1 cellular context compared by ENCODE assay signal in the genomic region with DNA sequence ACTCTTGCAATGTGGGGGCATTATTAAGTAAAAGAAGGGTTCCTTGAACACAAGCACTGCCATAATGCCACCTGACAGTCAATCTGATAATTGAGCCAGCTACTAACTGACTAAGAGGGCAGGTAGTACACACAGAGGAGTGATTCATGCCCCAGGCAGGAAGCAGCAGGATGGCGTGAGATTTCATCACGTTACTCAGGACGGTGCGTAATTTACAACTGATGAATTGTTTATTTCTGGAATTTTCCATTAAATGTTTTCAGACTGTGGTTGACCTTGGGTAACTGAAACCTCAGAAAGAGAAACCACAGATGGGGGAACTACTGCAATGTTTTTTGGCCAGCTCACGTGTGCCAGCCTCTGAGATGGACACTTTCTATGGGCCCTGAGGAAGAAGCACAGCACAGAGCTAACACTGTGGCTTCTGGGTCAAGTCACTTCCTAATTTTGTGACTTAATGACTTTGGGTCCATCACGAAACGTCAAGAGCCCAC.
TF ChIP-seq lines count a peak whose summit lies in the region.

No MANE protein-coding gene starts in this region.

TF ChIP-seq in HepG2, 621 proteins besides CTCF, POLR2A, EP300 and RAD21 (continues in another document):
- no peak for TF ChIP-seq ZNF605 (CRISPR knock-in tag; IDR thresholded peaks at IDR 0.05)
- 0 out of 2 replicates have a peak, but pooled peaks have one; percentile 31 for TF ChIP-seq ZNF331 (CRISPR knock-in tag; IDR thresholded peaks at IDR 0.05)
- no peak for TF ChIP-seq HMGA1 (CRISPR knock-in tag; conservative IDR thresholded peaks at IDR 0.05)
- no peak for TF ChIP-seq GABPA (IDR thresholded peaks at IDR 0.05; ENCODE audit: low read depth, low read length)
- TF ChIP-seq GABPA (CRISPR knock-in tag; IDR thresholded peaks at IDR 0.05; ENCODE audit: low read depth), result peak; percentile 59
- no peak for TF ChIP-seq FOXP1 (IDR thresholded peaks at IDR 0.05)
- TF ChIP-seq FOXP1 (CRISPR knock-in tag; IDR thresholded peaks at IDR 0.05), result peak; percentile 7; the same call in 1 of the 2 replicates
- TF ChIP-seq BHLHE40 (IDR thresholded peaks at IDR 0.05; ENCODE audit: low read length), result peak; percentile 59; the same call in 1 of the 2 replicates
- TF ChIP-seq HMG20A (CRISPR knock-in tag; IDR thresholded peaks at IDR 0.05; ENCODE audit: borderline replicate concordance), result peak; percentile 39; the same call in 1 of the 2 replicates
- TF ChIP-seq MED1 (CRISPR knock-in tag; IDR thresholded peaks at IDR 0.05), result peak; percentile 15; the same call in 1 of the 2 replicates
- no peak for TF ChIP-seq PCBP1 (IDR thresholded peaks at IDR 0.05; ENCODE audit: borderline replicate concordance, low read depth, low read length)
- no peak for TF ChIP-seq ZNF136 (CRISPR knock-in tag; IDR thresholded peaks at IDR 0.05; ENCODE audit: low read depth)
- peak; percentile 69 for TF ChIP-seq ATF3 (CRISPR knock-in tag; IDR thresholded peaks at IDR 0.05)
- TF ChIP-seq FOSL1 (CRISPR knock-in tag; IDR thresholded peaks at IDR 0.05; ENCODE audit: borderline replicate concordance), result no peak
- no peak for TF ChIP-seq FOXA1 (IDR thresholded peaks at IDR 0.05)
- 0 out of 2 replicates have a peak, but pooled peaks have one; percentile 9 for TF ChIP-seq FOXA1 (CRISPR knock-in tag; IDR thresholded peaks at IDR 0.05)
- TF ChIP-seq ZNF879 (CRISPR knock-in tag; IDR thresholded peaks at IDR 0.05), result no peak
- TF ChIP-seq DZIP1 (CRISPR knock-in tag; IDR thresholded peaks at IDR 0.05), result no peak
- TF ChIP-seq SOX6 (IDR thresholded peaks at IDR 0.05), result no peak
- peak; percentile 17; the same call in 1 of the 2 replicates for TF ChIP-seq SOX6 (CRISPR knock-in tag; IDR thresholded peaks at IDR 0.05)
- no peak for TF ChIP-seq ZBTB7B (CRISPR knock-in tag; IDR thresholded peaks at IDR 0.05)
- TF ChIP-seq, protein P1, sequence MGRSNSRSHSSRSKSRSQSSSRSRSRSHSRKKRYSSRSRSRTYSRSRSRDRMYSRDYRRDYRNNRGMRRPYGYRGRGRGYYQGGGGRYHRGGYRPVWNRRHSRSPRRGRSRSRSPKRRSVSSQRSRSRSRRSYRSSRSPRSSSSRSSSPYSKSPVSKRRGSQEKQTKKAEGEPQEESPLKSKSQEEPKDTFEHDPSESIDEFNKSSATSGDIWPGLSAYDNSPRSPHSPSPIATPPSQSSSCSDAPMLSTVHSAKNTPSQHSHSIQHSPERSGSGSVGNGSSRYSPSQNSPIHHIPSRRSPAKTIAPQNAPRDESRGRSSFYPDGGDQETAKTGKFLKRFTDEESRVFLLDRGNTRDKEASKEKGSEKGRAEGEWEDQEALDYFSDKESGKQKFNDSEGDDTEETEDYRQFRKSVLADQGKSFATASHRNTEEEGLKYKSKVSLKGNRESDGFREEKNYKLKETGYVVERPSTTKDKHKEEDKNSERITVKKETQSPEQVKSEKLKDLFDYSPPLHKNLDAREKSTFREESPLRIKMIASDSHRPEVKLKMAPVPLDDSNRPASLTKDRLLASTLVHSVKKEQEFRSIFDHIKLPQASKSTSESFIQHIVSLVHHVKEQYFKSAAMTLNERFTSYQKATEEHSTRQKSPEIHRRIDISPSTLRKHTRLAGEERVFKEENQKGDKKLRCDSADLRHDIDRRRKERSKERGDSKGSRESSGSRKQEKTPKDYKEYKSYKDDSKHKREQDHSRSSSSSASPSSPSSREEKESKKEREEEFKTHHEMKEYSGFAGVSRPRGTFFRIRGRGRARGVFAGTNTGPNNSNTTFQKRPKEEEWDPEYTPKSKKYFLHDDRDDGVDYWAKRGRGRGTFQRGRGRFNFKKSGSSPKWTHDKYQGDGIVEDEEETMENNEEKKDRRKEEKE (IDR thresholded peaks at IDR 0.05), result no peak
- no peak for TF ChIP-seq ZSCAN30 (CRISPR knock-in tag; IDR thresholded peaks at IDR 0.05)
- TF ChIP-seq ELF3 (CRISPR knock-in tag; IDR thresholded peaks at IDR 0.05), result 0 out of 2 replicates have a peak, but pooled peaks have one; percentile 16
- TF ChIP-seq ATF7-NPFF (CRISPR knock-in tag; IDR thresholded peaks at IDR 0.05; ENCODE audit: low read depth), result no peak
- TF ChIP-seq FOSL2 (CRISPR knock-in tag; IDR thresholded peaks at IDR 0.05), result peak; percentile 98
- TF ChIP-seq POGK (CRISPR knock-in tag; conservative IDR thresholded peaks at IDR 0.05), result no peak
- TF ChIP-seq, protein P2, sequence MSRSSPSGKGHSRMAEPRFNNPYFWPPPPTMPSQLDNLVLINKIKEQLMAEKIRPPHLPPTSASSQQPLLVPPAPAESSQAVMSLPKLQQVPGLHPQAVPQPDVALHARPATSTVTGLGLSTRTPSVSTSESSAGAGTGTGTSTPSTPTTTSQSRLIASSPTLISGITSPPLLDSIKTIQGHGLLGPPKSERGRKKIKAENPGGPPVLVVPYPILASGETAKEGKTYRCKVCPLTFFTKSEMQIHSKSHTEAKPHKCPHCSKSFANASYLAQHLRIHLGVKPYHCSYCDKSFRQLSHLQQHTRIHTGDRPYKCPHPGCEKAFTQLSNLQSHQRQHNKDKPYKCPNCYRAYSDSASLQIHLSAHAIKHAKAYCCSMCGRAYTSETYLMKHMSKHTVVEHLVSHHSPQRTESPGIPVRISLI (CRISPR knock-in tag; IDR thresholded peaks at IDR 0.05; ENCODE audit: borderline replicate concordance), result no peak
- peak; percentile 25; the same call in 1 of the 2 replicates for TF ChIP-seq FOXK1 (CRISPR knock-in tag; IDR thresholded peaks at IDR 0.05; ENCODE audit: borderline replicate concordance, low read depth)
- TF ChIP-seq CAMTA2 (CRISPR knock-in tag; IDR thresholded peaks at IDR 0.05; ENCODE audit: borderline replicate concordance), result no peak
- peak; percentile 63; the same call in 1 of the 2 replicates for TF ChIP-seq ETV5 (CRISPR knock-in tag; IDR thresholded peaks at IDR 0.05; ENCODE audit: borderline replicate concordance)
- TF ChIP-seq CEBPB (IDR thresholded peaks at IDR 0.05; ENCODE audit: borderline replicate concordance, low read depth, low read length), result peak; percentile 56; the same call in 1 of the 2 replicates
- TF ChIP-seq, protein P3, sequence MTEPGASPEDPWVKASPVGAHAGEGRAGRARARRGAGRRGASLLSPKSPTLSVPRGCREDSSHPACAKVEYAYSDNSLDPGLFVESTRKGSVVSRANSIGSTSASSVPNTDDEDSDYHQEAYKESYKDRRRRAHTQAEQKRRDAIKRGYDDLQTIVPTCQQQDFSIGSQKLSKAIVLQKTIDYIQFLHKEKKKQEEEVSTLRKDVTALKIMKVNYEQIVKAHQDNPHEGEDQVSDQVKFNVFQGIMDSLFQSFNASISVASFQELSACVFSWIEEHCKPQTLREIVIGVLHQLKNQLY (CRISPR knock-in tag; IDR thresholded peaks at IDR 0.05), result no peak
- no peak for TF ChIP-seq ZNF564 (CRISPR knock-in tag; IDR thresholded peaks at IDR 0.05)
- no peak for TF ChIP-seq ZNF558 (CRISPR knock-in tag; IDR thresholded peaks at IDR 0.05; ENCODE audit: borderline replicate concordance)
- no peak for TF ChIP-seq SP4 (CRISPR knock-in tag; IDR thresholded peaks at IDR 0.05)
- peak; percentile 56 for TF ChIP-seq SAP130 (CRISPR knock-in tag; IDR thresholded peaks at IDR 0.05; ENCODE audit: low read depth)
- TF ChIP-seq BRCA1 (CRISPR knock-in tag; IDR thresholded peaks at IDR 0.05), result no peak
- TF ChIP-seq ZNF282 (IDR thresholded peaks at IDR 0.05; ENCODE audit: partially characterized antibody), result no peak
- no peak for TF ChIP-seq ADNP (CRISPR knock-in tag; IDR thresholded peaks at IDR 0.05)
- no peak for TF ChIP-seq SP140L (CRISPR knock-in tag; IDR thresholded peaks at IDR 0.05; ENCODE audit: borderline replicate concordance)
- TF ChIP-seq CBX1 (IDR thresholded peaks at IDR 0.05; ENCODE audit: low read depth), result no peak
- TF ChIP-seq ATF4 (CRISPR knock-in tag; IDR thresholded peaks at IDR 0.05), result peak in 1 of 2 experiments; percentile 94; a peak in 2 of 4 replicates
- 0 out of 2 replicates have a peak, but pooled peaks have one; percentile 24 for TF ChIP-seq SIX4 (CRISPR knock-in tag; IDR thresholded peaks at IDR 0.05)
- TF ChIP-seq RELA (CRISPR knock-in tag; IDR thresholded peaks at IDR 0.05), result no peak
- no peak for TF ChIP-seq STAG1 (CRISPR knock-in tag; IDR thresholded peaks at IDR 0.05)
- TF ChIP-seq CBX5 (CRISPR knock-in tag; IDR thresholded peaks at IDR 0.05; ENCODE audit: borderline replicate concordance), result 0 out of 2 replicates have a peak, but pooled peaks have one; percentile 33
- TF ChIP-seq HOXA3 (CRISPR knock-in tag; IDR thresholded peaks at IDR 0.05), result 0 out of 2 replicates have a peak, but pooled peaks have one; percentile 19
- no peak for TF ChIP-seq PLRG1 (conservative IDR thresholded peaks at IDR 0.05)
- no peak for TF ChIP-seq PRDM15 (CRISPR knock-in tag; IDR thresholded peaks at IDR 0.05)
- 0 out of 2 replicates have a peak, but pooled peaks have one; percentile 13 for TF ChIP-seq RXRB (CRISPR knock-in tag; IDR thresholded peaks at IDR 0.05; ENCODE audit: borderline replicate concordance)
- peak; percentile 68; the same call in 1 of the 2 replicates for TF ChIP-seq ZBTB21 (CRISPR knock-in tag; IDR thresholded peaks at IDR 0.05)
- TF ChIP-seq THAP11 (CRISPR knock-in tag; IDR thresholded peaks at IDR 0.05), result peak; percentile 34; the same call in 1 of the 2 replicates
- no peak for TF ChIP-seq ZNF24 (IDR thresholded peaks at IDR 0.05)
- TF ChIP-seq KLF9 (CRISPR knock-in tag; IDR thresholded peaks at IDR 0.05; ENCODE audit: low read depth), result no peak
- TF ChIP-seq ARNT (IDR thresholded peaks at IDR 0.05), result no peak
- TF ChIP-seq FOXA3 (CRISPR knock-in tag; IDR thresholded peaks at IDR 0.05), result peak; percentile 64
